Comparison of ENCODE assay signal across 8 cellular contexts in genomic region chr5:143403357-143403606, GRCh38. TPM values are rescaled to one million over a fixed set of nuclear protein-coding genes. Genes with fewer than 3 reads are reported as not detected.
DNase-seq lines count a peak whose midpoint lies in the region; ATAC-seq, FAIRE-seq and TF ChIP-seq lines count a peak whose summit lies in the region.

No MANE protein-coding gene starts in this region.

- peak overlapping the region; percentile 88 for H3K27ac ChIP-seq in CD4-positive, alpha-beta memory T cell (ENCODE audit: low read depth, low read length)
- peak overlapping the region; percentile 91 for H3K27ac ChIP-seq in MM.1S (ENCODE audit: low read length)

- H3K9me3 Mint-ChIP-seq in CD4-positive, alpha-beta memory T cell, result peaks cover 0 to 3% (median 0%) of the 10 kb centered on the region in 8 donors
- H3K9me3 Mint-ChIP-seq in effector memory CD8-positive, alpha-beta T cell, result no peaks in the 10 kb centered on the region
- H3K9me3 Mint-ChIP-seq in nephron, result peaks cover 4% of the 10 kb centered on the region

- no peaks in the 10 kb centered on the region for H3K27me3 Mint-ChIP-seq in CD4-positive, alpha-beta memory T cell
- H3K27me3 Mint-ChIP-seq in effector memory CD8-positive, alpha-beta T cell, result no peaks in the 10 kb centered on the region
- H3K27me3 Mint-ChIP-seq in nephron (ENCODE audit: low read depth), result peaks cover 21% of the 10 kb centered on the region

- H3K4me1 ChIP-seq in CD4-positive, alpha-beta memory T cell (ENCODE audit: insufficient read depth, low read length), result peaks cover 43% of the 10 kb centered on the region
- no peaks in the 10 kb centered on the region for H3K4me1 ChIP-seq in MM.1S (ENCODE audit: low read length)

- no peaks in the 10 kb centered on the region for H3K9me2 ChIP-seq in MM.1S (replicated peaks; ENCODE audit: insufficient read depth, low read length)

- H3K9ac ChIP-seq in MM.1S (ENCODE audit: low read length), result peak overlapping the region; percentile 93

- ATAC-seq in GM21576 (IDR thresholded peaks at IDR 0.05; ENCODE audit: unreplicated experiment), result peak; percentile 6
- peak; percentile 4 for ATAC-seq in effector memory CD8-positive, alpha-beta T cell (replicated peaks)

- no peaks in the 10 kb centered on the region for H3K9me3 ChIP-seq in CD4-positive, alpha-beta memory T cell (ENCODE audit: control insufficient read depth in 1 of 2, low read length in 2 of 2)
- H3K9me3 ChIP-seq in MM.1S (replicated peaks; ENCODE audit: insufficient read depth, low read length), result no peaks in the 10 kb centered on the region

- H2AFZ ChIP-seq in MM.1S (ENCODE audit: low read length), result peak overlapping the region; percentile 43; the same call in 1 of the 2 replicates

- peaks cover 52% of the 10 kb centered on the region for H3K79me2 ChIP-seq in MM.1S (ENCODE audit: low read length)

- no peaks in the 10 kb centered on the region for H3K27me3 ChIP-seq in CD4-positive, alpha-beta memory T cell (ENCODE audit: insufficient read depth, low read length)
- no peaks in the 10 kb centered on the region for H3K27me3 ChIP-seq in MM.1S (replicated peaks; ENCODE audit: insufficient read depth, low read length)

- H3K4me3 Mint-ChIP-seq in CD4-positive, alpha-beta memory T cell, result peak overlapping the region; percentile 77 to 97 (median 88)
- H3K4me3 Mint-ChIP-seq in effector memory CD8-positive, alpha-beta T cell, result peak overlapping the region; percentile 85 to 93
- peak overlapping the region; percentile 87 to 97 (median 96) for H3K4me3 Mint-ChIP-seq in nephron

- peaks cover 36 to 55% (median 45%) of the 10 kb centered on the region in 4 donors for H3K4me1 Mint-ChIP-seq in CD4-positive, alpha-beta memory T cell
- H3K4me1 Mint-ChIP-seq in effector memory CD8-positive, alpha-beta T cell (ENCODE audit: low read depth in 2 of 2), result peaks cover 35 to 48% of the 10 kb centered on the region in 2 donors
- peaks cover 40% of the 10 kb centered on the region for H3K4me1 Mint-ChIP-seq in nephron

- CTCF ChIA-PET in CD4-positive, alpha-beta memory T cell (lab: Charles Lee; ENCODE audit: partially characterized antibody), result interaction anchor here (0.7 to 3.0 kb wide), 27 partner anchors 9 to 790 kb away, joined by 3 to 64 read pairs (median 5); partner anchors contain the start of genes ARHGAP26, KCTD16 and YIPF5

- peaks cover 9% of the 10 kb centered on the region for H3K36me3 ChIP-seq in CD4-positive, alpha-beta memory T cell (ENCODE audit: insufficient read depth, low read length)
- H3K36me3 ChIP-seq in MM.1S (replicated peaks; ENCODE audit: insufficient read depth, low read length), result no peaks in the 10 kb centered on the region; the same call in 1 of the 2 replicates

- peaks cover 25 to 51% of the 10 kb centered on the region in 2 donors for H3K36me3 Mint-ChIP-seq in CD4-positive, alpha-beta memory T cell
- peaks cover 54% of the 10 kb centered on the region for H3K36me3 Mint-ChIP-seq in effector memory CD8-positive, alpha-beta T cell (ENCODE audit: insufficient read depth)
- peaks cover 26% of the 10 kb centered on the region for H3K36me3 Mint-ChIP-seq in nephron (ENCODE audit: low read depth)

- no peaks in the 10 kb centered on the region for H4K20me1 ChIP-seq in MM.1S (ENCODE audit: insufficient read depth, low read length)

- H3K27ac Mint-ChIP-seq in CD4-positive, alpha-beta memory T cell, result peak overlapping the region in 5 of 7 donors; percentile 82 to 100 (median 89)
- peak overlapping the region; percentile 80 to 99 for H3K27ac Mint-ChIP-seq in effector memory CD8-positive, alpha-beta T cell
- H3K27ac Mint-ChIP-seq in nephron, result peak overlapping the region in 1 of 3 experiments; percentile 44

- no peak for FAIRE-seq in urothelium cell line (lab: Jason Lieb, UNC)

- POLR2A ChIA-PET in CD4-positive, alpha-beta memory T cell (lab: Charles Lee; ENCODE audit: partially characterized antibody), result interaction anchor here (0.6 to 5.1 kb wide), 40 partner anchors 9 to 1308 kb away, joined by 3 to 250 read pairs (median 6); partner anchors contain the start of genes ARHGAP26, KCTD16 and YIPF5

- TF ChIP-seq CTCF in MM.1S (IDR thresholded peaks at IDR 0.05; ENCODE audit: low read length) (no peak), nephron (IDR thresholded peaks at IDR 0.05; ENCODE audit: unreplicated experiment in 3 of 3) (no peak)

- intact Hi-C loops in CD4-positive, alpha-beta memory T cell (cut with micrococcal nuclease), result loop anchor here (1.0 to 5.0 kb wide), 4 partner anchors 48 to 767 kb away; partner anchors contain the start of genes KCTD16 and YIPF5

- H3K4me2 ChIP-seq in MM.1S (ENCODE audit: low read depth, low read length), result peak overlapping the region; percentile 57; the same call in 1 of the 2 replicates

- peak overlapping the region; percentile 43 to 69 for H3K4me3 ChIP-seq in CD4-positive, alpha-beta memory T cell (ENCODE audit: low read length in 2 of 2)
- H3K4me3 ChIP-seq in MM.1S (ENCODE audit: low read length), result peak overlapping the region; percentile 87

- no peak for DNase-seq in CD4-positive, alpha-beta memory T cell
- no peak for DNase-seq in MM.1S
- DNase-seq in effector memory CD8-positive, alpha-beta T cell, result no peak
- DNase-seq in anterior cingulate cortex (lab: John Stamatoyannopoulos, UW), result no peak
- DNase-seq in stimulated activated CD4-positive, alpha-beta T cell treated with anti-CD3 and anti-CD28 coated beads, Interleukin-2, amount 100 ng/mL, for 24 hours, result no peak
- no peak for DNase-seq in urothelium cell line (ENCODE audit: low spot score)

- H3F3A ChIP-seq in MM.1S (ENCODE audit: insufficient read depth, low read length), result peaks cover 39% of the 10 kb centered on the region

RNA-seq across cellular contexts. Expression of gene NR3C1, which starts 0.2 kb away (rescaled TPM):
- total RNA-seq in CD4-positive, alpha-beta memory T cell, result 100 to 1,000 TPM; 161 to 164 TPM
- polyA plus RNA-seq in CD4-positive, alpha-beta memory T cell, result 100 to 1,000 TPM in 1 of 2 donors, 10 to 100 TPM in 1; 92.0 to 125 TPM
